ENCODE assay signal across 1 cellular context in the genomic region with DNA sequence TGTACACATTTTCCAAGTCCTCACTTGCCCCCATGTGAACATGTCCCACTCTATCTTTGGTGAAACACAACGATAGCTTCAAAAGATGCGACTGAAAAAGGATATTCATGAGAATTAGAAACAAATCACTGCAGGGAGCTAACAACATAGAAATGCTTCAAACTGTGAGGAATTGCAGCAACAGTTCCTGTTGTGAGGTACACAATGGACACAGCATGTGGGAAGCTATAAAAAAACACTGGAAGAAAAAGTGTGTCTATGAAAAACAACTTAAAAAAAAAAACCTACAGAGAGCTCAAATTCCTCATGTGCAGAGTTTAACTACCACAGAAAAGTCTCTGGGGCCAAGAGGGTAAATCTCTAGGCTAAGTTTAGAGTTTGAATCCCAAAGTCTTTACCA.
TF ChIP-seq lines count a peak whose summit lies in the region.

No MANE protein-coding gene starts in this region.

TF ChIP-seq in HEK293, 187 proteins besides CTCF, POLR2A, EP300 and RAD21 (continued from another document):
- TF ChIP-seq ZNF175 (tag by site-specific recombination; IDR thresholded peaks at IDR 0.05) (no peak), FEZF1 (tag by site-specific recombination; IDR thresholded peaks at IDR 0.05) (peak; percentile 74), ZIC2 (tag by site-specific recombination; IDR thresholded peaks at IDR 0.05) (peak; percentile 94), SCRT1 (tag by site-specific recombination; IDR thresholded peaks at IDR 0.05; ENCODE audit: borderline replicate concordance) (peak; percentile 65; the same call in 1 of the 2 replicates), ZBTB21 (tag by site-specific recombination; IDR thresholded peaks at IDR 0.05) (no peak), ZNF549 (tag by site-specific recombination; IDR thresholded peaks at IDR 0.05) (no peak)
- TF ChIP-seq, protein P1, sequence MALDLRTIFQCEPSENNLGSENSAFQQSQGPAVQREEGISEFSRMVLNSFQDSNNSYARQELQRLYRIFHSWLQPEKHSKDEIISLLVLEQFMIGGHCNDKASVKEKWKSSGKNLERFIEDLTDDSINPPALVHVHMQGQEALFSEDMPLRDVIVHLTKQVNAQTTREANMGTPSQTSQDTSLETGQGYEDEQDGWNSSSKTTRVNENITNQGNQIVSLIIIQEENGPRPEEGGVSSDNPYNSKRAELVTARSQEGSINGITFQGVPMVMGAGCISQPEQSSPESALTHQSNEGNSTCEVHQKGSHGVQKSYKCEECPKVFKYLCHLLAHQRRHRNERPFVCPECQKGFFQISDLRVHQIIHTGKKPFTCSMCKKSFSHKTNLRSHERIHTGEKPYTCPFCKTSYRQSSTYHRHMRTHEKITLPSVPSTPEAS (tag by site-specific recombination; IDR thresholded peaks at IDR 0.05) = no peak
- TF ChIP-seq, protein P2, sequence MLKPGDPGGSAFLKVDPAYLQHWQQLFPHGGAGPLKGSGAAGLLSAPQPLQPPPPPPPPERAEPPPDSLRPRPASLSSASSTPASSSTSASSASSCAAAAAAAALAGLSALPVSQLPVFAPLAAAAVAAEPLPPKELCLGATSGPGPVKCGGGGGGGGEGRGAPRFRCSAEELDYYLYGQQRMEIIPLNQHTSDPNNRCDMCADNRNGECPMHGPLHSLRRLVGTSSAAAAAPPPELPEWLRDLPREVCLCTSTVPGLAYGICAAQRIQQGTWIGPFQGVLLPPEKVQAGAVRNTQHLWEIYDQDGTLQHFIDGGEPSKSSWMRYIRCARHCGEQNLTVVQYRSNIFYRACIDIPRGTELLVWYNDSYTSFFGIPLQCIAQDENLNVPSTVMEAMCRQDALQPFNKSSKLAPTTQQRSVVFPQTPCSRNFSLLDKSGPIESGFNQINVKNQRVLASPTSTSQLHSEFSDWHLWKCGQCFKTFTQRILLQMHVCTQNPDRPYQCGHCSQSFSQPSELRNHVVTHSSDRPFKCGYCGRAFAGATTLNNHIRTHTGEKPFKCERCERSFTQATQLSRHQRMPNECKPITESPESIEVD (tag by site-specific recombination; IDR thresholded peaks at IDR 0.05) = peak; percentile 78
TF ChIP-seq in HEK293: peak in this region for 5.
